ENCODE assay signal across 8 cellular contexts in the genomic region with DNA sequence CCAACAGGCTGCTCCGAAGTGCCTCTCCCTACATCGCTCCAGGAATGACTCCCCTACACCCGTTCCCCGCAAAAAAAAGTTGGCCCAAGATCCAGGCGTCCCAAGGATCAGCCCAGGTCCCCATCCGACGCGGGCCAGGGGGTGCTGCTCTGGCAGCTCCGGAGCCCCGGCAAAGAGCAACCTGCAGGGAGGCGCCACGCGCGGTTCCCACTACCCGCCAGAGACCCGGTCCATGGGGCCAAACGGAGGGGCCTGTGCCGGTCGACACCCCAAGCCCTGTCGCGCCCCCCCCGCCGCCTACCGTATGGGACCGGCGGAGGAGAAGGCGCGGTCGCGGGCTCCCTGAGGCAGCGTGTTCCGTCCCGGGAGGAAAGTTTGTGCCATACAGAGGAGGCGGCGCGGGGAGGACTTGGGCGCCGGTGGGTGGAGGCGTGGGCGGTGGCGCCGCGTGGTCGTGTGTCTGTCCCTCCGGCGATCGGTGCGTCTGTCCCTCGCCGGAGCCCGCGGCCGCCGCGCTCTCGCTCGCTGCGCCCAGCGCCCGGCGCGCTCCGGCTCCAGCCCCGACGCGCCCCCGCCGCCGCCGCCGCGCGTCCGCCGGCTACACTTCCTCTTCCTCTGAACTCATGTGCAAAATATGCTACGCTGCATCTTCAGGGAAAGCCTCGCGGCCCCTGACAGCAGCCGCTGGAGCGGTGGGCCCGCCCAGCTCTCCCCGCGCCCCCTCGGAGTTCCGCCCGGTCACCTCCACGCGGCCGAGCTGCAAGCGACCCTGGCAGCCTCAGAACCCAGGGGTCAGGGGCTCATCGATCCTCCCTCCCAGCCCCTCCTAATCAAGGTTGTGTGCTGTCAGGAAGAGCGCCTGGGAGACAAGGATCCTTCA. TPM values are rescaled to one million over a fixed set of nuclear protein-coding genes. Genes with fewer than 3 reads are reported as not detected.
DNase-seq lines count a peak whose midpoint lies in the region; ATAC-seq lines count a peak whose summit lies in the region.

TSS of gene RFTN1 (minus strand) at position 559 of the 880 bp plus-strand sequence. CDS start 19,830 bp downstream, outside the sequence.

- peaks cover 28% of the 10 kb centered on the region for H3K36me3 Mint-ChIP-seq in central memory CD8-positive, alpha-beta T cell (ENCODE audit: insufficient read depth)

- peak; percentile 80 for DNase-seq in EL
- DNase-seq in Kasumi-1 (lab: John Stamatoyannopoulos, UW), result peak; percentile 67 to 74
- DNase-seq in central memory CD8-positive, alpha-beta T cell (ENCODE audit: low spot score in 2 of 2), result peak; percentile 26 to 44
- peak in 1 of 2 donors; percentile 53 for DNase-seq in left colon
- DNase-seq in stimulated activated CD4-positive, alpha-beta T cell treated with anti-CD3 and anti-CD28 coated beads, Interleukin-2, amount 100 ng/mL, for 24 hours, result peak; percentile 58 to 65
- no peak for DNase-seq in NCI-H2107 (lab: John Stamatoyannopoulos, UW)

- H3K4me1 Mint-ChIP-seq in central memory CD8-positive, alpha-beta T cell, result peaks cover 72% of the 10 kb centered on the region

- H3K27me3 Mint-ChIP-seq in central memory CD8-positive, alpha-beta T cell, result no peaks in the 10 kb centered on the region

- intact Hi-C loops in left colon (cut with DNase I, micrococcal nuclease), result no loop called here

- peak within 1 kb of the TSS; percentile 99 for H3K27ac Mint-ChIP-seq in central memory CD8-positive, alpha-beta T cell (ENCODE audit: low read depth)

- peak within 1 kb of the TSS; percentile 97 for H3K4me3 Mint-ChIP-seq in central memory CD8-positive, alpha-beta T cell

- ATAC-seq in activated CD4-positive, CD25-positive, alpha-beta regulatory T cell treated with anti-CD3 and anti-CD28 coated beads, Interleukin-2, amount 50 U/mL, for 24 hours, result peak; percentile 6 to 11
- no peak for ATAC-seq in central memory CD8-positive, alpha-beta T cell (replicated peaks; ENCODE audit: extremely low read depth, poor library complexity, severe bottlenecking)
- ATAC-seq in left colon (peak; percentile 37), HG02870 (IDR thresholded peaks at IDR 0.05; ENCODE audit: unreplicated experiment) (no peak)

- H3K9me3 Mint-ChIP-seq in central memory CD8-positive, alpha-beta T cell, result no peaks in the 10 kb centered on the region

RNA-seq across cellular contexts. Expression of gene RFTN1, which starts in this region (rescaled TPM):
- 1 to 10 TPM; 5.3 to 10.0 TPM for total RNA-seq in left colon

Comparison
In these comparisons a context has a peak if more than half of its experiments do, and no peak if none do; other contexts are left out.
1. ATAC-seq: peak in activated CD4-positive, CD25-positive, alpha-beta regulatory T cell treated with anti-CD3 and anti-CD28 coated beads, Interleukin-2, amount 50 U/mL, for 24 hours (2 of 2) and left colon (single experiment); none in central memory CD8-positive, alpha-beta T cell (single experiment) and HG02870 (single experiment).